ENCODE assay signal across 24 cellular contexts in the genomic region with DNA sequence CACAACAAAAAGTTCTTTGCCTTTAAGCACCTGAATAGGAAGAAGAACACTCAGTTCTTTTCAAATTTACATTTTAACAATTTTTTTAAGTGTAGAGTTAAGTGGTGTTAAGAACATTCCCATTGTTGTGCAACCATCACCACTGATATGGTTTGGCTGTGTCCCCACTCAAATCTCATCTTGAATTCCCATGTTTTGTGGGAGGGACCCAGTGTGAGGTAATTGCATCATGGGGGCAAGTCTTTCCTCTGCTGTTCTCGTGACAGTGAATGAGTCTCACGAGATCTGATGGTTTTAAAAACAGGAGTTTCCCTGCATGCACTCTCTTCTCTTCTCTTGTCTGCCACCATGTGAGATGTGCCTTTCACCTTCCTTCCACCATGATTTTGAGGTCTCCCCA.
DNase-seq lines count a peak whose midpoint lies in the region; ATAC-seq, FAIRE-seq and TF ChIP-seq lines count a peak whose summit lies in the region.
"Had no signal": no experiment of that assay in that cellular context is flagged by ENCODE, and none has a peak within 500 bp of the region (broad histone marks: within the 10 kb centered on the region; RNA-seq: fewer than 3 reads in every experiment).

No MANE protein-coding gene starts in this region.

- H3K4me1 ChIP-seq in left ventricle myocardium inferior (peaks cover 74% of the 10 kb centered on the region), right atrium auricular region (peaks cover 0 to 51% of the 10 kb centered on the region in 2 donors), endothelial cell of umbilical vein (ENCODE audit: control insufficient read depth, extremely low read depth, insufficient read depth, low read length) (peaks cover 64% of the 10 kb centered on the region), left lung (no peaks in the 10 kb centered on the region)

- H2AFZ ChIP-seq in endothelial cell of umbilical vein (ENCODE audit: low read depth, low read length), result no peak overlapping the region

- peak overlapping the region; percentile 44 for H3K27ac ChIP-seq in left ventricle myocardium inferior (replicated peaks)
- no peak overlapping the region for H3K27ac ChIP-seq in right atrium auricular region
- peak overlapping the region; percentile 87 for H3K27ac ChIP-seq in endothelial cell of umbilical vein (ENCODE audit: insufficient read depth, low read depth, low read length)
- no peak overlapping the region for H3K27ac ChIP-seq in left lung

- no peak for TF ChIP-seq POLR2A in endothelial cell of umbilical vein (IDR thresholded peaks at IDR 0.05; ENCODE audit: low read depth, low read length)

- no peak for FAIRE-seq in endothelial cell of umbilical vein (lab: Jason Lieb, UNC)
- FAIRE-seq: A204.1, GM12878, H54, RCC 7860 had no signal

- BruUV-seq in endothelial cell of umbilical vein (replicated peaks; lab: Mats Ljungman, UMichigan), result no TSS peak

- H3K27me3 Mint-ChIP-seq in stimulated activated naive CD8-positive, alpha-beta T cell treated with anti-CD3 and anti-CD28 coated beads, Interleukin-15, amount 100 ng/mL, for 72 hours, result no peaks in the 10 kb centered on the region

- no peaks in the 10 kb centered on the region for H3K9me1 ChIP-seq in endothelial cell of umbilical vein (replicated peaks; ENCODE audit: control insufficient read depth, extremely low read depth, insufficient read depth, low read length)

- CTCF ChIA-PET in endothelial cell of umbilical vein (lab: Charles Lee), result interaction anchor here (1.6 kb wide), 1 partner anchor 156 kb away, joined by 7 read pairs; a partner anchor contains a TSS
- CTCF ChIA-PET in HEK293T (lab: Yijun Ruan, JAX), result no interaction called here

- no peak overlapping the region for H3K27ac Mint-ChIP-seq in stimulated activated naive CD8-positive, alpha-beta T cell treated with anti-CD3 and anti-CD28 coated beads, Interleukin-15, amount 100 ng/mL, for 72 hours

- peak; percentile 16 for ATAC-seq in left lung
- ATAC-seq in stimulated activated naive CD8-positive, alpha-beta T cell treated with anti-CD3 and anti-CD28 coated beads, Interleukin-15, amount 100 ng/mL, for 72 hours, result no peak
- ATAC-seq: GM12878 had no signal

- no peak overlapping the region for H3K4me3 ChIP-seq in left ventricle myocardium inferior
- H3K4me3 ChIP-seq in right atrium auricular region, result no peak overlapping the region
- H3K4me3 ChIP-seq in endothelial cell of umbilical vein (replicated peaks in 1 of 3; ENCODE audit: insufficient read depth in 1 of 3, low read depth in 1 of 3, low read length in 3 of 3), result no peak overlapping the region
- no peak overlapping the region for H3K4me3 ChIP-seq in left lung
- H3K4me3 ChIP-seq: GM12878 had no signal

- TF ChIP-seq CTCF in left ventricle myocardium inferior (IDR thresholded peaks at IDR 0.05; ENCODE audit: borderline replicate concordance), result no peak
- no peak for TF ChIP-seq CTCF in right atrium auricular region (IDR thresholded peaks at IDR 0.05)
- no peak for TF ChIP-seq CTCF in endothelial cell of umbilical vein (IDR thresholded peaks at IDR 0.05; ENCODE audit: extremely low read depth in 1 of 2, insufficient read depth in 1 of 2, low read depth in 1 of 2, low read length in 2 of 2)
- TF ChIP-seq CTCF in left lung (IDR thresholded peaks at IDR 0.05), result no peak

- H3K9ac ChIP-seq in endothelial cell of umbilical vein (replicated peaks; ENCODE audit: extremely low read depth, insufficient read depth, low read length), result no peak overlapping the region

- H3K4me2 ChIP-seq in endothelial cell of umbilical vein (ENCODE audit: insufficient read depth, low read length), result no peak overlapping the region

- H3K9me3 Mint-ChIP-seq in stimulated activated naive CD8-positive, alpha-beta T cell treated with anti-CD3 and anti-CD28 coated beads, Interleukin-15, amount 100 ng/mL, for 72 hours, result peaks cover 10 to 19% of the 10 kb centered on the region in 2 donors

- dilution Hi-C loops in endothelial cell of umbilical vein (cut with MboI; ENCODE audit: extremely low pct_ligation_motif_present, low sequenced_read_pairs), result no loop called here

- H3K36me3 ChIP-seq in left ventricle myocardium inferior (no peaks in the 10 kb centered on the region), right atrium auricular region (no peaks in the 10 kb centered on the region), endothelial cell of umbilical vein (ENCODE audit: control insufficient read depth in 2 of 2, extremely low read depth in 1 of 2, insufficient read depth in 2 of 2, low read length in 2 of 2) (no peaks in the 10 kb centered on the region), left lung (no peaks in the 10 kb centered on the region)
- H3K36me3 ChIP-seq: BE2C had no signal

- H3K4me1 Mint-ChIP-seq in stimulated activated naive CD8-positive, alpha-beta T cell treated with anti-CD3 and anti-CD28 coated beads, Interleukin-15, amount 100 ng/mL, for 72 hours, result peaks cover 18% of the 10 kb centered on the region

- no peak for DNase-seq in left ventricle myocardium inferior
- DNase-seq in right atrium auricular region (ENCODE audit: low spot score), result no peak
- no peak for DNase-seq in endothelial cell of umbilical vein (ENCODE audit: low read depth, low spot score)
- no peak for DNase-seq in left lung
- DNase-seq in HEK293T (ENCODE audit: extremely low spot score), result no peak
- DNase-seq in stimulated activated naive CD8-positive, alpha-beta T cell treated with anti-CD3 and anti-CD28 coated beads, Interleukin-15, amount 100 ng/mL, for 72 hours, result no peak
- no peak for DNase-seq in effector CD4-positive, alpha-beta T cell
- DNase-seq in dedifferentiated amniotic fluid mesenchymal stem cell (ENCODE audit: extremely low spot score), result no peak
- DNase-seq: BE2C; Caco-2; CD4-positive, CD25-positive, alpha-beta regulatory T cell; DMS 273 treated with DMSO at 0.1 percent for 48 hours; DND-41; Kasumi-1; NCI-H1417; NCI-H1694 treated with DMSO at 0.1 percent for 48 hours; NCI-H446; NCI-H526; OCI-M1; SHP77 had no signal

- H3K4me3 Mint-ChIP-seq in stimulated activated naive CD8-positive, alpha-beta T cell treated with anti-CD3 and anti-CD28 coated beads, Interleukin-15, amount 100 ng/mL, for 72 hours, result no peak overlapping the region
- H3K4me3 Mint-ChIP-seq: CD4-positive, CD25-positive, alpha-beta regulatory T cell had no signal

- POLR2A ChIA-PET in endothelial cell of umbilical vein (lab: Charles Lee) (no interaction called here), HEK293T (lab: Yijun Ruan, JAX) (no interaction called here)

- intact Hi-C loops in left ventricle myocardium inferior (cut with micrococcal nuclease) (no loop called here), endothelial cell of umbilical vein (cut with micrococcal nuclease) (no loop called here), left lung (cut with DNase I) (no loop called here)

- H3K27me3 ChIP-seq in left ventricle myocardium inferior (ENCODE audit: low read depth), result no peaks in the 10 kb centered on the region
- no peaks in the 10 kb centered on the region for H3K27me3 ChIP-seq in right atrium auricular region
- H3K27me3 ChIP-seq in endothelial cell of umbilical vein (ENCODE audit: control insufficient read depth in 2 of 2, insufficient read depth in 2 of 2, low read length in 2 of 2), result no peaks in the 10 kb centered on the region
- peaks cover 0 to 5% of the 10 kb centered on the region in 2 donors for H3K27me3 ChIP-seq in left lung
- H3K27me3 ChIP-seq: BE2C had no signal

- no peaks in the 10 kb centered on the region for H3K9me3 ChIP-seq in left ventricle myocardium inferior (replicated peaks)
- no peaks in the 10 kb centered on the region for H3K9me3 ChIP-seq in right atrium auricular region
- no peaks in the 10 kb centered on the region for H3K9me3 ChIP-seq in endothelial cell of umbilical vein (replicated peaks; ENCODE audit: control insufficient read depth, insufficient read depth, low read length)
- no peaks in the 10 kb centered on the region for H3K9me3 ChIP-seq in left lung
- H3K9me3 ChIP-seq: BE2C, Caco-2 had no signal

- no peaks in the 10 kb centered on the region for H3K79me2 ChIP-seq in endothelial cell of umbilical vein (ENCODE audit: control insufficient read depth, insufficient read depth, low read length)

- H4K20me1 ChIP-seq in endothelial cell of umbilical vein (replicated peaks; ENCODE audit: control insufficient read depth, extremely low read depth, insufficient read depth, low read length), result no peaks in the 10 kb centered on the region

TF ChIP-seq in endothelial cell of umbilical vein, 7 proteins besides CTCF, POLR2A, EP300 and RAD21:
- no peak for TF ChIP-seq EZH2 (IDR thresholded peaks at IDR 0.05; ENCODE audit: borderline replicate concordance, low read depth, low read length, severe bottlenecking)

TF ChIP-seq in HEK293T, 16 proteins besides CTCF, POLR2A, EP300 and RAD21:
- TF ChIP-seq HDGF (IDR thresholded peaks at IDR 0.05; ENCODE audit: borderline replicate concordance) (no peak), ZNF384 (IDR thresholded peaks at IDR 0.05) (no peak), CTBP1 (IDR thresholded peaks at IDR 0.05; ENCODE audit: borderline replicate concordance) (no peak), FOXA1 (IDR thresholded peaks at IDR 0.05) (no peak)
- TF ChIP-seq, protein P1, sequence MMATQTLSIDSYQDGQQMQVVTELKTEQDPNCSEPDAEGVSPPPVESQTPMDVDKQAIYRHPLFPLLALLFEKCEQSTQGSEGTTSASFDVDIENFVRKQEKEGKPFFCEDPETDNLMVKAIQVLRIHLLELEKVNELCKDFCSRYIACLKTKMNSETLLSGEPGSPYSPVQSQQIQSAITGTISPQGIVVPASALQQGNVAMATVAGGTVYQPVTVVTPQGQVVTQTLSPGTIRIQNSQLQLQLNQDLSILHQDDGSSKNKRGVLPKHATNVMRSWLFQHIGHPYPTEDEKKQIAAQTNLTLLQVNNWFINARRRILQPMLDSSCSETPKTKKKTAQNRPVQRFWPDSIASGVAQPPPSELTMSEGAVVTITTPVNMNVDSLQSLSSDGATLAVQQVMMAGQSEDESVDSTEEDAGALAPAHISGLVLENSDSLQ (IDR thresholded peaks at IDR 0.05), result no peak

Comparison
In these comparisons a context has a peak if more than half of its experiments do, and no peak if none do; other contexts are left out.
1. H3K27ac ChIP-seq: peak in left ventricle myocardium inferior (single experiment) and endothelial cell of umbilical vein (single experiment); none in right atrium auricular region (0 of 2) and left lung (0 of 2).